Comparison of ENCODE assay signal across 17 cellular contexts in the genomic region with DNA sequence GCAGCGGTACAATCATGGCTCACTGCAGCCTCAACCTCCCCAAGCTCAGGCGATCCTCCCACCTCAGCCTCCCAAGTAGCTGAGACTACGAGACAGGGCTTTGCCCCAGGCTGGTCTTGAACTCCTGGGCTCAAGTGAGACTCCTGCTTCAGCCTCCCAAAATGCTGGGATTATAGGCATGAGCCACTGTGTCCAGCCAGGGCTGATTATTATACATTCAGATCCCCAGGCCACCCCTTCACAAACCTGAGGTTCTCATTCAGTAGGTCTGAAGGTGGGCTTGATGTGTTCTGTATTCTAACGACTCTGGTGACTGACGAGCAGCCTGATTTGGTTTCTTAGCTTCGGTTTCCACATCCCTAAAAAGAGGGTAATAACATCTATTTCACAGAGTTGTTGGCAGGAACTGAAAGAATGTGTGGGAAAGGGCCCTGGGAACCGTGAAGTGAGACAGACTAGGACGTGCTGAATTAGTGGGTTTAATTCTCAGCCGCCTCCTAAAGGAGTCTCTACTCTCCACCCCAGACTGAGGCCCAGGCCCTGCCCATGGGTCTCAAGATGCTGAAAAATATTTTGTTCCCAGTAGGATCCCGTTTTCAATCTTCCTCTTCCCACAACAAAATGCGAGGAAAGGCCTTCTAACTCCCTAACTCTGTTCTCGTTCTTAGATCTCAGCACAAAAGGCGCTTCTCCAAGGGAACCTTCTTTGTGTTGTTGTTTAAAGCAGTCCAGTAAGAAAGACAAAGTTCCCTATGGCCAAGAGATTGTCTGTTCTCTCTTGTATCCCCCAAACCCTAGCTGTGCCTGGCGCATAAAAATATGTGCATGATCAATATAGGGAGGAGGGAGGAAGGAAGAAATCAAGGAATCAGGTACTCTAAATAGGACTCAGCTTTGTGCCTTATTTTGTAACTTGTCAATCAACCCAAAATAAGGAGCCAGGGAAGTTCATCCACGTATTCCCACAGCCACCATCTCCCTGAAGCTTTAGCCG.
DNase-seq lines count a peak whose midpoint lies in the region; ATAC-seq, FAIRE-seq and TF ChIP-seq lines count a peak whose summit lies in the region.
"Had no signal": no experiment of that assay in that cellular context is flagged by ENCODE, and none has a peak within 500 bp of the region (broad histone marks: within the 10 kb centered on the region; RNA-seq: fewer than 3 reads in every experiment).

No MANE protein-coding gene starts in this region.

- H3K36me3 ChIP-seq in colonic mucosa (no peaks in the 10 kb centered on the region), osteoblast (ENCODE audit: insufficient read depth, low read length) (no peaks in the 10 kb centered on the region), right lobe of liver (no peaks in the 10 kb centered on the region)

- H3K79me2 ChIP-seq in osteoblast (ENCODE audit: insufficient read depth, low read length): peaks cover 34% of the 10 kb centered on the region

- POLR2A ChIA-PET in naive thymus-derived CD8-positive, alpha-beta T cell (lab: Charles Lee): no interaction called here

- H4K20me1 ChIP-seq in osteoblast (ENCODE audit: insufficient read depth, low read length): peaks cover 3% of the 10 kb centered on the region

- no peak for TF ChIP-seq POLR2A in GM12891 (IDR thresholded peaks at IDR 0.05; ENCODE audit: low read depth, low read length)
- no peak for TF ChIP-seq POLR2A in right lobe of liver (IDR thresholded peaks at IDR 0.05)

- H3K9ac ChIP-seq in colonic mucosa (ENCODE audit: low read depth in 2 of 2, low read length in 2 of 2): no peak overlapping the region

- no peaks in the 10 kb centered on the region for H3K36me3 Mint-ChIP-seq in naive thymus-derived CD8-positive, alpha-beta T cell
- no peaks in the 10 kb centered on the region for H3K36me3 Mint-ChIP-seq in activated naive CD8-positive, alpha-beta T cell treated with anti-CD3 and anti-CD28 coated beads for 36 hours
- H3K36me3 Mint-ChIP-seq: CD4-positive, alpha-beta memory T cell had no signal

- peaks cover 6 to 57% (median 20%) of the 10 kb centered on the region in 5 donors for H3K27me3 Mint-ChIP-seq in naive thymus-derived CD8-positive, alpha-beta T cell
- H3K27me3 Mint-ChIP-seq in activated naive CD8-positive, alpha-beta T cell treated with anti-CD3 and anti-CD28 coated beads for 36 hours: peaks cover 17% of the 10 kb centered on the region

- H3K27ac ChIP-seq in colonic mucosa (no peak overlapping the region), osteoblast (ENCODE audit: low read depth, low read length) (no peak overlapping the region), right lobe of liver (no peak overlapping the region)

- no peak for TF ChIP-seq CTCF in colonic mucosa (IDR thresholded peaks at IDR 0.05)
- TF ChIP-seq CTCF in osteoblast (IDR thresholded peaks at IDR 0.05; ENCODE audit: extremely low read depth, low read depth, low read length): no peak
- no peak for TF ChIP-seq CTCF in right lobe of liver (IDR thresholded peaks at IDR 0.05)
- TF ChIP-seq CTCF in omental fat pad (IDR thresholded peaks at IDR 0.05): no peak

- peak; percentile 72 for FAIRE-seq in GM12891 (lab: Jason Lieb, UNC)
- FAIRE-seq: G401.6, K562 had no signal

- H2AFZ ChIP-seq in osteoblast (ENCODE audit: low read length): peak overlapping the region; percentile 52

- H3K27me3 ChIP-seq in colonic mucosa (no peaks in the 10 kb centered on the region), osteoblast (ENCODE audit: insufficient read depth, low read length) (no peaks in the 10 kb centered on the region), right lobe of liver (no peaks in the 10 kb centered on the region)

- H3K4me3 ChIP-seq in colonic mucosa (no peak overlapping the region), osteoblast (ENCODE audit: insufficient read depth, low read length) (no peak overlapping the region), right lobe of liver (no peak overlapping the region)
- H3K4me3 ChIP-seq: K562 had no signal

- DNase-seq in GM12891 (ENCODE audit: insufficient read length, low spot score) (no peak), colonic mucosa (peak; percentile 9), osteoblast (ENCODE audit: insufficient read length, low spot score, missing footprints) (no peak), right lobe of liver (no peak), omental fat pad (ENCODE audit: low spot score) (no peak)
- DNase-seq in naive thymus-derived CD8-positive, alpha-beta T cell: no peak
- DNase-seq in activated naive CD8-positive, alpha-beta T cell treated with anti-CD3 and anti-CD28 coated beads for 36 hours: no peak
- DNase-seq: CD4-positive, alpha-beta memory T cell; NCI-H1105; NCI-H446 treated with DMSO at 0.1 percent for 48 hours; NCI-H748 treated with DMSO at 0.1 percent for 48 hours; Right ventricle myocardium superior had no signal

- 56% methylated on average over 12 of the region's 16 CpGs for WGBS in right lobe of liver (ENCODE audit: insufficient coverage, low coverage, low lambda C conversion rate, missing lambda C conversion rate)

- no peak overlapping the region for H3K27ac Mint-ChIP-seq in naive thymus-derived CD8-positive, alpha-beta T cell
- no peak overlapping the region for H3K27ac Mint-ChIP-seq in activated naive CD8-positive, alpha-beta T cell treated with anti-CD3 and anti-CD28 coated beads for 36 hours
- H3K27ac Mint-ChIP-seq: B cell; CD4-positive, alpha-beta memory T cell had no signal

- H3K9me3 ChIP-seq in colonic mucosa: no peaks in the 10 kb centered on the region
- no peaks in the 10 kb centered on the region for H3K9me3 ChIP-seq in osteoblast (ENCODE audit: low read depth, low read length)
- H3K9me3 ChIP-seq in right lobe of liver: no peaks in the 10 kb centered on the region

- H3K4me1 ChIP-seq in colonic mucosa (no peaks in the 10 kb centered on the region), osteoblast (ENCODE audit: insufficient read depth, low read length) (no peaks in the 10 kb centered on the region), right lobe of liver (no peaks in the 10 kb centered on the region)

- no peak overlapping the region for H3K4me3 Mint-ChIP-seq in naive thymus-derived CD8-positive, alpha-beta T cell
- no peak overlapping the region for H3K4me3 Mint-ChIP-seq in activated naive CD8-positive, alpha-beta T cell treated with anti-CD3 and anti-CD28 coated beads for 36 hours
- H3K4me3 Mint-ChIP-seq: B cell; CD4-positive, alpha-beta memory T cell had no signal

- intact Hi-C loops in colonic mucosa (cut with DNase I) (no loop called here), right lobe of liver (cut with DNase I) (no loop called here)

- ATAC-seq in HG03103 (IDR thresholded peaks at IDR 0.05; ENCODE audit: low read depth, unreplicated experiment) (peak; percentile 46), right lobe of liver (no peak), omental fat pad (ENCODE audit: low FRiP score) (no peak)
- no peak for ATAC-seq in naive thymus-derived CD8-positive, alpha-beta T cell
- ATAC-seq: HCT116, K562 had no signal

- H3K4me2 ChIP-seq in osteoblast (ENCODE audit: insufficient read depth, low read length): no peak overlapping the region

- H3K9me3 Mint-ChIP-seq in naive thymus-derived CD8-positive, alpha-beta T cell: no peaks in the 10 kb centered on the region
- no peaks in the 10 kb centered on the region for H3K9me3 Mint-ChIP-seq in activated naive CD8-positive, alpha-beta T cell treated with anti-CD3 and anti-CD28 coated beads for 36 hours

- no peaks in the 10 kb centered on the region for H3K4me1 Mint-ChIP-seq in naive thymus-derived CD8-positive, alpha-beta T cell
- no peaks in the 10 kb centered on the region for H3K4me1 Mint-ChIP-seq in activated naive CD8-positive, alpha-beta T cell treated with anti-CD3 and anti-CD28 coated beads for 36 hours
- H3K4me1 Mint-ChIP-seq: CD4-positive, alpha-beta memory T cell had no signal

TF ChIP-seq in GM12891, 5 proteins besides CTCF, POLR2A, EP300 and RAD21:
- no peak for TF ChIP-seq PAX5 (IDR thresholded peaks at IDR 0.05; ENCODE audit: insufficient read depth, low read length, severe bottlenecking)
- TF ChIP-seq SPI1 (IDR thresholded peaks at IDR 0.05; ENCODE audit: low read depth, low read length): peak; percentile 78
- no peak; the same call in 1 of the 2 replicates for TF ChIP-seq POU2F2 (IDR thresholded peaks at IDR 0.05; ENCODE audit: low read depth, low read length)
- no peak for TF ChIP-seq POLR2AphosphoS5 (IDR thresholded peaks at IDR 0.05; ENCODE audit: low read depth, low read length)
